ENCODE assay signal across 8 cellular contexts in the genomic region with DNA sequence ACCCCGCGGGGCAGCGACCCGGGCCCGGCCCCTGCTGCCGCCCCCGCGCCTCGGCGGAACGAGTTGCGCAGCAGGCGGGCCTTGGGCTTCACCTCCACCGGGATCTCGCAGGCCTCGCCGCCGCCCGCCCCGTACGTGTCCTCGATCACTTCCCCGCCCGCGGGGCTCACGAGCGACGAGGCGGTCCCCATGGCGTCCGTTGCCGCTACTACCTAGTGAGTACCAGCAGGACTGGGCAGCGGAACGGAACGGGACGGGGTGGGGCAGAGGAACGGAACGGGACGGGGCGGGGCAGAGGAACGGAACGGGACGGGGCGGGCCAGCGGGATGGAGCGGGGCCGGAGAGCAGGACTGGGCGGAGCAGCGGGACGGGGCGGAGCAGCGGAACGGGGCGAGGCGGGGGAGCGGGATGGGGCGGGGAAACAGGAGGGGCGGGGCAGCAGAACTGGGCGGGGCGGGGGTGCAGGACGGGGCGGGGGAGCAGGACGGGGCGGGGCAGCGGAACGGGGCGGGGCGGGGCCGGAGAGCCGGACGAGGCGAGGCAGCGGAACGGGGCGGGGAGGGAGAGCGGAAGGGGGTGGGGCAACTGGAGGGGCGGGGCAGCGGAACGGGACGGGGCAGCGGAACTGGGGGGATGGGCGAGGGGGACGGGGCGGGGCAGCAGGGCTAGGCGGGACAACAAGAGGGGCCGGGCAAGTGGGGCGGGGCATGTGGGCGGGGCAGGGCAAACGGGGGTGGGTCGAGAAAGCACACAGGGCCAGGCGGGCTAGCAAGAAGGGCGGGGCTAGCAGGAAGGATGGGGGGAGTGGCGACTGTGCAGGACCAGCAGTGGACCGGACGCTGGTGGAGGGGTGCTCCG. TPM values are rescaled to one million over a fixed set of nuclear protein-coding genes. Genes with fewer than 3 reads are reported as not detected.
A peak's percentile ranks its signal among the peaks of the same experiment; 100 is the strongest.
DNase-seq lines count a peak whose midpoint lies in the region; TF ChIP-seq lines count a peak whose summit lies in the region.

A gene with protein sequence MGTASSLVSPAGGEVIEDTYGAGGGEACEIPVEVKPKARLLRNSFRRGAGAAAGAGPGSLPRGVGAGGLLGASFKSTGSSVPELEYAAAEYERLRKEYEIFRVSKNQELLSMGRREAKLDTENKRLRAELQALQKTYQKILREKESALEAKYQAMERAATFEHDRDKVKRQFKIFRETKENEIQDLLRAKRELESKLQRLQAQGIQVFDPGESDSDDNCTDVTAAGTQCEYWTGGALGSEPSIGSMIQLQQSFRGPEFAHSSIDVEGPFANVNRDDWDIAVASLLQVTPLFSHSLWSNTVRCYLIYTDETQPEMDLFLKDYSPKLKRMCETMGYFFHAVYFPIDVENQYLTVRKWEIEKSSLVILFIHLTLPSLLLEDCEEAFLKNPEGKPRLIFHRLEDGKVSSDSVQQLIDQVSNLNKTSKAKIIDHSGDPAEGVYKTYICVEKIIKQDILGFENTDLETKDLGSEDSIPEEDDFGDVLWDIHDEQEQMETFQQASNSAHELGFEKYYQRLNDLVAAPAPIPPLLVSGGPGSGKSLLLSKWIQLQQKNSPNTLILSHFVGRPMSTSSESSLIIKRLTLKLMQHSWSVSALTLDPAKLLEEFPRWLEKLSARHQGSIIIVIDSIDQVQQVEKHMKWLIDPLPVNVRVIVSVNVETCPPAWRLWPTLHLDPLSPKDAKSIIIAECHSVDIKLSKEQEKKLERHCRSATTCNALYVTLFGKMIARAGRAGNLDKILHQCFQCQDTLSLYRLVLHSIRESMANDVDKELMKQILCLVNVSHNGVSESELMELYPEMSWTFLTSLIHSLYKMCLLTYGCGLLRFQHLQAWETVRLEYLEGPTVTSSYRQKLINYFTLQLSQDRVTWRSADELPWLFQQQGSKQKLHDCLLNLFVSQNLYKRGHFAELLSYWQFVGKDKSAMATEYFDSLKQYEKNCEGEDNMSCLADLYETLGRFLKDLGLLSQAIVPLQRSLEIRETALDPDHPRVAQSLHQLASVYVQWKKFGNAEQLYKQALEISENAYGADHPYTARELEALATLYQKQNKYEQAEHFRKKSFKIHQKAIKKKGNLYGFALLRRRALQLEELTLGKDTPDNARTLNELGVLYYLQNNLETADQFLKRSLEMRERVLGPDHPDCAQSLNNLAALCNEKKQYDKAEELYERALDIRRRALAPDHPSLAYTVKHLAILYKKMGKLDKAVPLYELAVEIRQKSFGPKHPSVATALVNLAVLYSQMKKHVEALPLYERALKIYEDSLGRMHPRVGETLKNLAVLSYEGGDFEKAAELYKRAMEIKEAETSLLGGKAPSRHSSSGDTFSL (N-terminal part only) (minus strand): TSS at position 245 of the 859 bp plus-strand sequence. CDS start 54 bp downstream, at position 191.

- H3K4me1 Mint-ChIP-seq in HFFc6 (ENCODE audit: low read depth): peaks cover 54% of the 10 kb centered on the region

- H3K4me1 ChIP-seq in SK-N-SH (ENCODE audit: control insufficient read depth in 1 of 2, insufficient read depth in 2 of 2, low read depth in 1 of 2, low read length in 1 of 2) (peaks cover 4 to 5% of the 10 kb centered on the region in 2 experiments; a peak in 3 of 4 replicates), testis (peaks cover 14% of the 10 kb centered on the region)

- WGBS in SK-N-SH (ENCODE audit: low lambda C conversion rate): 5% methylated on average over 64 of the region's 96 CpGs
- WGBS in testis, 2 donors: 1 to 2% methylated on average over 13 to 56 of the region's 96 CpGs

- POLR2A ChIA-PET in SK-N-SH (lab: Yijun Ruan, JAX): interaction anchor here (1.5 kb wide), 1 partner anchor 63 kb away, joined by 5 read pairs; a partner anchor contains a TSS

- peaks cover 7% of the 10 kb centered on the region for H3F3A ChIP-seq in SK-N-SH (replicated peaks; ENCODE audit: insufficient read depth)

- peak within 1 kb of the TSS; percentile 92 for H2AFZ ChIP-seq in SK-N-SH (ENCODE audit: low read depth)

- no peaks in the 10 kb centered on the region for H3K9me2 ChIP-seq in SK-N-SH

- no peak for TF ChIP-seq RAD21 in SK-N-SH (IDR thresholded peaks at IDR 0.05; ENCODE audit: low read length)

- peak within 1 kb of the TSS; percentile 91 for H3K27ac Mint-ChIP-seq in HFFc6

- H3K4me3 ChIP-seq in NB4 (ENCODE audit: low read depth, low read length) (peak within 1 kb of the TSS; percentile 67), SK-N-SH (ENCODE audit: low read depth in 2 of 2, low read length in 1 of 2) (peak within 1 kb of the TSS; percentile 83 to 84), testis (peak within 1 kb of the TSS; percentile 80 to 83)

- TF ChIP-seq POLR2A in NB4 (IDR thresholded peaks at IDR 0.05; ENCODE audit: extremely low read depth, insufficient read length) (peak; percentile 75), testis (IDR thresholded peaks at IDR 0.05) (no peak)

- intact Hi-C loops in testis (cut with DNase I; ENCODE audit: low total_unique reads): no loop called here

- H3K27me3 ChIP-seq in SK-N-SH (ENCODE audit: insufficient read depth) (no peaks in the 10 kb centered on the region), testis (no peaks in the 10 kb centered on the region)

- H3K27ac ChIP-seq in SK-N-SH (ENCODE audit: low read depth in 2 of 2, low read length in 1 of 2) (peak within 1 kb of the TSS; percentile 85 to 96), testis (peak within 1 kb of the TSS; percentile 80 to 94)

- TF ChIP-seq CTCF in HFFc6 (IDR thresholded peaks at IDR 0.05): 0 out of 2 replicates have a peak, but pooled peaks have one; percentile 3
- no peak for TF ChIP-seq CTCF in NB4 (IDR thresholded peaks at IDR 0.05; ENCODE audit: low read depth, low read length)
- TF ChIP-seq CTCF in SK-N-SH (IDR thresholded peaks at IDR 0.05): no peak; the same call in 1 of the 2 replicates
- TF ChIP-seq CTCF in testis (IDR thresholded peaks at IDR 0.05): no peak

- H3K79me2 ChIP-seq in SK-N-SH (ENCODE audit: insufficient read depth): peaks cover 27% of the 10 kb centered on the region

- peaks cover 26% of the 10 kb centered on the region for H3K36me3 Mint-ChIP-seq in HFFc6 (ENCODE audit: low read depth)

- DNase-seq in GM04504 (ENCODE audit: low read depth): peak; percentile 94
- DNase-seq in HFFc6: peak; percentile 92
- DNase-seq in NB4 (ENCODE audit: low read depth): peak; percentile 94
- DNase-seq in SK-N-SH: peak; percentile 98
- peak; percentile 91 for DNase-seq in activated naive CD4-positive, alpha-beta T cell treated with anti-CD3 and anti-CD28 coated beads, Interleukin-2, amount 50 U/mL, for 16 hours
- peak; percentile 97 for DNase-seq in germinal center (ENCODE audit: low spot score)
- DNase-seq in occipital lobe (lab: John Stamatoyannopoulos, UW): peak; percentile 98
- DNase-seq in testis: peak; percentile 98

- CTCF ChIA-PET in SK-N-SH (lab: Yijun Ruan, JAX): interaction anchor here (0.6 to 5.8 kb wide), 8 partner anchors 9 to 1490 kb away, joined by 3 to 42 read pairs (median 4); no protein-coding TSS in a partner anchor

- H3K9me3 Mint-ChIP-seq in HFFc6: no peaks in the 10 kb centered on the region

- peaks cover 13% of the 10 kb centered on the region; the same call in 1 of the 2 replicates for H4K20me1 ChIP-seq in SK-N-SH (ENCODE audit: insufficient read depth)

- peak within 1 kb of the TSS; percentile 83 for H3K4me2 ChIP-seq in SK-N-SH

- H3K27me3 Mint-ChIP-seq in HFFc6 (ENCODE audit: insufficient read depth): no peaks in the 10 kb centered on the region

- no peaks in the 10 kb centered on the region for H3K9me3 ChIP-seq in SK-N-SH
- no peaks in the 10 kb centered on the region for H3K9me3 ChIP-seq in testis

- H3K9ac ChIP-seq in SK-N-SH: peak within 1 kb of the TSS; percentile 91

- H3K4me3 Mint-ChIP-seq in HFFc6: peak within 1 kb of the TSS; percentile 98

- no peak for TF ChIP-seq EP300 in SK-N-SH (IDR thresholded peaks at IDR 0.05; ENCODE audit: borderline replicate concordance in 1 of 2, low read depth in 1 of 2, low read length in 1 of 2)

- H3K36me3 ChIP-seq in SK-N-SH (replicated peaks in 1 of 2; ENCODE audit: control insufficient read depth in 1 of 2, insufficient read depth in 2 of 2, low read length in 1 of 2): peaks cover 12 to 17% of the 10 kb centered on the region in 2 experiments
- H3K36me3 ChIP-seq in testis (ENCODE audit: low read depth, missing control alignments): no peaks in the 10 kb centered on the region

TF ChIP-seq in SK-N-SH, 30 proteins besides CTCF, POLR2A, EP300 and RAD21 (continues in another document):
- TF ChIP-seq POLR2AphosphoS5 (IDR thresholded peaks at IDR 0.05; ENCODE audit: low read depth, low read length) (peak; percentile 92), EZH2phosphoT487 (IDR thresholded peaks at IDR 0.05; ENCODE audit: borderline replicate concordance, low read depth) (no peak), FOXM1 (IDR thresholded peaks at IDR 0.05; ENCODE audit: low read depth) (no peak), MXI1 (IDR thresholded peaks at IDR 0.05; ENCODE audit: low read depth, low read length) (no peak), YY1 (IDR thresholded peaks at IDR 0.05; ENCODE audit: low read depth) (no peak), GABPA (IDR thresholded peaks at IDR 0.05; ENCODE audit: low read depth) (peak; percentile 23; the same call in 1 of the 2 replicates)
- TF ChIP-seq, protein P1, sequence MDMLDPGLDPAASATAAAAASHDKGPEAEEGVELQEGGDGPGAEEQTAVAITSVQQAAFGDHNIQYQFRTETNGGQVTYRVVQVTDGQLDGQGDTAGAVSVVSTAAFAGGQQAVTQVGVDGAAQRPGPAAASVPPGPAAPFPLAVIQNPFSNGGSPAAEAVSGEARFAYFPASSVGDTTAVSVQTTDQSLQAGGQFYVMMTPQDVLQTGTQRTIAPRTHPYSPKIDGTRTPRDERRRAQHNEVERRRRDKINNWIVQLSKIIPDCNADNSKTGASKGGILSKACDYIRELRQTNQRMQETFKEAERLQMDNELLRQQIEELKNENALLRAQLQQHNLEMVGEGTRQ (IDR thresholded peaks at IDR 0.05; ENCODE audit: borderline replicate concordance, low read depth, low read length): no peak
- TF ChIP-seq, protein P2, sequence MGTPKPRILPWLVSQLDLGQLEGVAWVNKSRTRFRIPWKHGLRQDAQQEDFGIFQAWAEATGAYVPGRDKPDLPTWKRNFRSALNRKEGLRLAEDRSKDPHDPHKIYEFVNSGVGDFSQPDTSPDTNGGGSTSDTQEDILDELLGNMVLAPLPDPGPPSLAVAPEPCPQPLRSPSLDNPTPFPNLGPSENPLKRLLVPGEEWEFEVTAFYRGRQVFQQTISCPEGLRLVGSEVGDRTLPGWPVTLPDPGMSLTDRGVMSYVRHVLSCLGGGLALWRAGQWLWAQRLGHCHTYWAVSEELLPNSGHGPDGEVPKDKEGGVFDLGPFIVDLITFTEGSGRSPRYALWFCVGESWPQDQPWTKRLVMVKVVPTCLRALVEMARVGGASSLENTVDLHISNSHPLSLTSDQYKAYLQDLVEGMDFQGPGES (IDR thresholded peaks at IDR 0.05; ENCODE audit: low read depth, low read length): no peak

RNA-seq across cellular contexts. Expression of the gene that starts here (rescaled TPM):
- total RNA-seq in HFFc6 (2021; fragmentation: NEBNext Ultra II Directional; extraction: Animal tissue kit (Norgen Biotek cat#: 25700)): 10 to 100 TPM; 17.6 to 21.6 (median 19.0) TPM
- polyA plus RNA-seq in SK-N-SH (2012; rRNA removed) (19.0 and 27.4 TPM in 2 replicates), testis (ENCODE audit: insufficient read depth, low read depth, low replicate concordance) (17.7 TPM)
- polyA plus RNA-seq in SK-N-SH (2012; cell fraction: cytosol; rRNA removed): 18.9 and 26.6 TPM in 2 replicates
- polyA plus RNA-seq in SK-N-SH (2012; cell fraction: nucleus; rRNA removed): 68.9 and 69.9 TPM in 2 replicates
- total RNA-seq in occipital lobe (20.1 TPM), testis (10 to 100 TPM; 40.9 to 41.2 TPM)

Comparison
In these comparisons a context has a peak if more than half of its experiments do, and no peak if none do; other contexts are left out.
1. Peak in every context shown above with its lines: DNase-seq, H3K4me3 ChIP-seq and H3K27ac ChIP-seq.